11 cellular contexts compared by ENCODE assay signal in the genomic region with DNA sequence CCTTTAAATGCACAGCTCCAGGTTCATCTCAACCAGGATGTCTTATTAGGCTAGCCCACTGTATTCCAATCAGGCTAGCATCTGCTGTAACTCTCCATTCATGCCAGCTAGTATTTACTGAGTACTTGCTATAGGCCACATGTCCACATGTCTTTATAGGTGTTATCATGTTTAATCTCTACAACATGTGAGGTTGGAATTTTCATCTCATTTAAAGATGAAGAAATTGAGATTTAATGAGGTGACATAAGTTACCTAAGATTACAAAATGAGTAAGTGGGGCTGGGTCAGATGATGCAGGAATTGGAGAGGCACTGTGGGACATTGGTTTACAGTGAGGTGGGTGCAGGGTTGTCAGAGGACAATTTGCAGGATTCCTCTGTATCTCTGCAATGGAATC. TPM values are rescaled to one million over a fixed set of nuclear protein-coding genes. Genes with fewer than 3 reads are reported as not detected.
DNase-seq lines count a peak whose midpoint lies in the region; ATAC-seq and TF ChIP-seq lines count a peak whose summit lies in the region.
"Had no signal": no experiment of that assay in that cellular context is flagged by ENCODE, and none has a peak within 500 bp of the region (broad histone marks: within the 10 kb centered on the region; RNA-seq: fewer than 3 reads in every experiment).

No MANE protein-coding gene starts in this region.

- DNase-seq in G401 (ENCODE audit: low spot score) (peak; percentile 42), sigmoid colon (no peak), C1 segment of cervical spinal cord (lab: John Stamatoyannopoulos, UW) (no peak)
- DNase-seq in effector memory CD8-positive, alpha-beta T cell: no peak
- DNase-seq: cortex of kidney, MG63 had no signal

- H3K4me2 ChIP-seq in BLaER1 treated with 17β-estradiol and CSF1 and Interleukin-3, amounts not matched to agents 10 nM and 100 nM: peak overlapping the region; percentile 82 to 97 (median 90); a peak in 13 of 22 replicates

- intact Hi-C loops in sigmoid colon (cut with DNase I): no loop called here

- H3K27ac ChIP-seq in BLaER1 treated with 17β-estradiol and CSF1 and Interleukin-3, amounts not matched to agents 10 nM and 100 nM: no peak overlapping the region; a peak in 1 of 22 replicates
- peak overlapping the region; percentile 85 to 93 (median 88) for H3K27ac ChIP-seq in sigmoid colon

- peaks cover 0 to 11% (median 8%) of the 10 kb centered on the region in 11 experiments; a peak in 12 of 22 replicates for H4K20me1 ChIP-seq in BLaER1 treated with 17β-estradiol and CSF1 and Interleukin-3, amounts not matched to agents 10 nM and 100 nM

- H3K4me1 Mint-ChIP-seq in effector memory CD8-positive, alpha-beta T cell (ENCODE audit: low read depth in 2 of 2): peaks cover 21 to 34% of the 10 kb centered on the region in 2 donors

- H3K36me3 ChIP-seq in BLaER1 treated with 17β-estradiol and CSF1 and Interleukin-3, amounts not matched to agents 10 nM and 100 nM: peaks cover 1 to 12% (median 4%) of the 10 kb centered on the region in 11 experiments; a peak in 20 of 22 replicates
- peaks cover 0 to 3% (median 0%) of the 10 kb centered on the region in 4 donors for H3K36me3 ChIP-seq in sigmoid colon

- H3K4me3 ChIP-seq in BLaER1 treated with 17β-estradiol and CSF1 and Interleukin-3, amounts not matched to agents 10 nM and 100 nM: no peak overlapping the region
- no peak overlapping the region for H3K4me3 ChIP-seq in sigmoid colon

- TF ChIP-seq EP300 in sigmoid colon (IDR thresholded peaks at IDR 0.05): no peak

- no peaks in the 10 kb centered on the region for H3K27me3 ChIP-seq in BLaER1 treated with 17β-estradiol and CSF1 and Interleukin-3, amounts not matched to agents 10 nM and 100 nM
- no peaks in the 10 kb centered on the region for H3K27me3 ChIP-seq in sigmoid colon
- H3K27me3 ChIP-seq: MG63 had no signal

- peaks cover 29 to 50% (median 39%) of the 10 kb centered on the region in 10 experiments for H3K4me1 ChIP-seq in BLaER1 treated with 17β-estradiol and CSF1 and Interleukin-3, amounts not matched to agents 10 nM and 100 nM
- H3K4me1 ChIP-seq in sigmoid colon: peaks cover 0 to 42% (median 35%) of the 10 kb centered on the region in 4 donors

- no peak for TF ChIP-seq CTCF in sigmoid colon (IDR thresholded peaks at IDR 0.05)

- H3K27ac Mint-ChIP-seq in effector memory CD8-positive, alpha-beta T cell: peak overlapping the region; percentile 75 to 94

- no peaks in the 10 kb centered on the region for H3K9me3 ChIP-seq in BLaER1 treated with 17β-estradiol and CSF1 and Interleukin-3, amounts not matched to agents 10 nM and 100 nM (replicated peaks in 1 of 11)
- no peaks in the 10 kb centered on the region for H3K9me3 ChIP-seq in sigmoid colon
- H3K9me3 ChIP-seq: MG63 had no signal

- peaks cover 21% of the 10 kb centered on the region for H3K36me3 Mint-ChIP-seq in effector memory CD8-positive, alpha-beta T cell (ENCODE audit: insufficient read depth)

- no peaks in the 10 kb centered on the region for H3K27me3 Mint-ChIP-seq in effector memory CD8-positive, alpha-beta T cell

- H3K4me3 Mint-ChIP-seq in effector memory CD8-positive, alpha-beta T cell: no peak overlapping the region

- in situ Hi-C loops in G401 (cut with HindIII; ENCODE audit: low sequenced_read_pairs): no loop called here

- no peaks in the 10 kb centered on the region for H3K9me3 Mint-ChIP-seq in effector memory CD8-positive, alpha-beta T cell

- TF ChIP-seq POLR2A in sigmoid colon (IDR thresholded peaks at IDR 0.05): no peak

- no peak for ATAC-seq in effector memory CD8-positive, alpha-beta T cell (replicated peaks)
- no peak for ATAC-seq in GM19395 (IDR thresholded peaks at IDR 0.05; ENCODE audit: unreplicated experiment)
- no peak for ATAC-seq in GM21786 (IDR thresholded peaks at IDR 0.05; ENCODE audit: unreplicated experiment)
- ATAC-seq: activated CD4-positive, CD25-positive, alpha-beta regulatory T cell treated with anti-CD3 and anti-CD28 coated beads, Interleukin-2, amount 50 U/mL, for 24 hours; SK-N-SH treated with all-trans-retinoic acid at 6 μM for 48 hours had no signal

- H3K9ac ChIP-seq in BLaER1 treated with 17β-estradiol and CSF1 and Interleukin-3, amounts not matched to agents 10 nM and 100 nM: no peak overlapping the region

RNA-seq across cellular contexts. Expression of gene IFT122, which starts 2.9 kb away (rescaled TPM):
- total RNA-seq in G401 (2014; rRNA removed; shearing (Covaris generic)): 14.6 and 19.9 TPM in 2 replicates
- 10 to 100 TPM; 15.8 to 21.4 (median 17.8) TPM for total RNA-seq in sigmoid colon
- 10 to 100 TPM in 2 of 3 donors, 1 to 10 TPM in 1; 4.2 to 15.6 (median 13.6) TPM for polyA plus RNA-seq in sigmoid colon

RNA-seq across cellular contexts. Expression of gene MBD4, which starts 3.2 kb away (rescaled TPM):
- total RNA-seq in G401 (2014; rRNA removed; shearing (Covaris generic)): 14.0 and 18.9 TPM in 2 replicates
- 10 to 100 TPM; 13.3 to 18.4 (median 16.6) TPM for total RNA-seq in sigmoid colon
- 10 to 100 TPM; 11.8 to 21.6 (median 15.0) TPM for polyA plus RNA-seq in sigmoid colon

RNA-seq across cellular contexts. Expression of gene EFCAB12, which starts 14.5 kb away (rescaled TPM):
- not detected in 2 replicates for total RNA-seq in G401 (2014; rRNA removed; shearing (Covaris generic))
- total RNA-seq in sigmoid colon: under 1 TPM in 1 of 4 donors, not detected in 3; 0.36 TPM
- under 1 TPM in 2 of 3 donors, not detected in 1; 0.38 to 0.46 TPM for polyA plus RNA-seq in sigmoid colon

Comparison
In these comparisons a context has a peak if more than half of its experiments do, and no peak if none do; other contexts are left out.
1. H3K27ac ChIP-seq: peak in sigmoid colon (4 of 4); none in BLaER1 treated with 17β-estradiol and CSF1 and Interleukin-3, amounts not matched to agents 10 nM and 100 nM (0 of 11).